In the genomic region with DNA sequence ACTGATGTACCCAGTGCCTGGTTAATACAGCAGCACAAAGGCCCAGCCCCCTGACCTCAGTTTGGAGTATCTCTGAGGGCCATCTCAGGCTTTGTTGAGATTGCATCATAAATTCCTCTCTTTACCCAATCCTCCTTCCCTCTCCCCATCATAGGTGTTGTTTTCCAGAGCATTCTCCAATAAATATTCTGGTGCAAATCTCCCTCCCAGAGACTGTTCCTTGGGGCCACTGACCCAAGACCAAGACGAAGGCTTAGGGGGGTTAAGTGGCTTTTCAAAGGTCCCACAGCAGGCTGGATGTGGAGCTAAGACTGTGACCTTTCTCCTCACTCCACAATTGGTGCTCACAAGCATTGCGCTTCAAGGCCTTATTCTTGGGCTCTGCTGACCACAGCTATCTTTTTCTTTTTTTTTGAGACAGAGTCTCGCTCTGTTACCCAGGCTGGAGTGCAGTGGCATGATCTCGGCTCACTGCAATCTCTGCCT, we compare ENCODE assay signal across 17 cellular contexts.
DNase-seq lines count a peak whose midpoint lies in the region; ATAC-seq and TF ChIP-seq lines count a peak whose summit lies in the region.
"Had no signal": no experiment of that assay in that cellular context is flagged by ENCODE, and none has a peak within 500 bp of the region (broad histone marks: within the 10 kb centered on the region; RNA-seq: fewer than 3 reads in every experiment).

No MANE protein-coding gene starts in this region.

- peak overlapping the region; percentile 11; the same call in 1 of the 2 replicates for H3K9ac ChIP-seq in SU-DHL-6 (ENCODE audit: low read length)
- H3K9ac ChIP-seq: BLaER1, KMS-11, SK-N-SH had no signal

- H3F3A ChIP-seq in SU-DHL-6 (ENCODE audit: insufficient read depth): peaks cover 58% of the 10 kb centered on the region

- H3K27ac ChIP-seq in SU-DHL-6 (ENCODE audit: low read depth, low read length) (peak overlapping the region; percentile 69), left lung (no peak overlapping the region), breast epithelium (no peak overlapping the region)
- H3K27ac ChIP-seq: BLaER1, KMS-11, Peyer's patch had no signal

- peak overlapping the region; percentile 9 for H3K4me2 ChIP-seq in SU-DHL-6 (ENCODE audit: low read depth, low read length, poor library complexity, severe bottlenecking)
- H3K4me2 ChIP-seq: BLaER1, KMS-11, SK-N-SH had no signal

- DNase-seq in SIG-M5 treated with dmso at 0.1 percent for 504 hours (lab: John Stamatoyannopoulos, UW; ENCODE audit: unreplicated experiment) (peak; percentile 70), SIG-M5 (lab: John Stamatoyannopoulos, UW) (no peak), left lung (no peak), breast epithelium (ENCODE audit: low spot score in 2 of 2) (no peak), COLO829 (ENCODE audit: low spot score) (no peak), NK-92 (lab: John Stamatoyannopoulos, UW; ENCODE audit: unreplicated experiment) (no peak)
- no peak for DNase-seq in stimulated activated CD4-positive, alpha-beta T cell treated with anti-CD3 and anti-CD28 coated beads, Interleukin-1b, Interleukin-23, amount 100 ng/mL, for 48 hours
- DNase-seq: DND-41, GOT3, NCI-H187 treated with DMSO at 0.1 percent for 48 hours, NCI-H69, Peyer's patch, SK-N-SH had no signal

- peaks cover 12% of the 10 kb centered on the region; the same call in 1 of the 2 replicates for H3K9me3 ChIP-seq in SU-DHL-6 (ENCODE audit: insufficient read depth, low read length)
- peaks cover 0 to 24% of the 10 kb centered on the region in 2 donors for H3K9me3 ChIP-seq in left lung
- H3K9me3 ChIP-seq in breast epithelium: peaks cover 19 to 20% of the 10 kb centered on the region in 2 donors
- H3K9me3 ChIP-seq: SK-N-SH had no signal

- H3K36me3 ChIP-seq in SU-DHL-6 (ENCODE audit: low read length) (peaks cover 25% of the 10 kb centered on the region), left lung (no peaks in the 10 kb centered on the region), breast epithelium (no peaks in the 10 kb centered on the region)
- H3K36me3 ChIP-seq: BLaER1, Peyer's patch had no signal

- TF ChIP-seq CTCF in SU-DHL-6 (IDR thresholded peaks at IDR 0.05; ENCODE audit: insufficient read depth, low read length, poor library complexity, severe bottlenecking) (no peak), left lung (IDR thresholded peaks at IDR 0.05) (no peak), breast epithelium (IDR thresholded peaks at IDR 0.05) (no peak)

- H3K4me3 ChIP-seq in SU-DHL-6 (ENCODE audit: insufficient read depth, low read length, poor library complexity, severe bottlenecking) (no peak overlapping the region), left lung (no peak overlapping the region), breast epithelium (no peak overlapping the region)
- H3K4me3 ChIP-seq: BLaER1, Peyer's patch had no signal

- H3K79me2 ChIP-seq in SU-DHL-6 (ENCODE audit: insufficient read depth, low read length): peaks cover 21% of the 10 kb centered on the region; the same call in 1 of the 2 replicates

- peak; percentile 74 for ATAC-seq in left lung
- ATAC-seq: Right ventricle myocardium inferior had no signal

- H3K4me1 ChIP-seq in left lung (peaks cover 0 to 16% of the 10 kb centered on the region in 2 donors), breast epithelium (no peaks in the 10 kb centered on the region)
- H3K4me1 ChIP-seq: Peyer's patch had no signal

- no peaks in the 10 kb centered on the region for H3K9me2 ChIP-seq in SU-DHL-6 (replicated peaks; ENCODE audit: insufficient read depth, low read length)
- H3K9me2 ChIP-seq: SK-N-SH had no signal

- H2AFZ ChIP-seq in SU-DHL-6 (ENCODE audit: low read depth, low read length, severe bottlenecking): no peak overlapping the region

- no peak for TF ChIP-seq POLR2A in breast epithelium (IDR thresholded peaks at IDR 0.05)

- no peaks in the 10 kb centered on the region for H3K27me3 ChIP-seq in SU-DHL-6 (ENCODE audit: low read length)
- no peaks in the 10 kb centered on the region for H3K27me3 ChIP-seq in left lung
- H3K27me3 ChIP-seq in breast epithelium: no peaks in the 10 kb centered on the region
- H3K27me3 ChIP-seq: BLaER1, Peyer's patch had no signal

- intact Hi-C loops in left lung (cut with DNase I): no loop called here
- intact Hi-C loops in breast epithelium (cut with DNase I; ENCODE audit: low total_unique reads): no loop called here

- H4K20me1 ChIP-seq in SU-DHL-6 (ENCODE audit: low read depth, low read length): no peaks in the 10 kb centered on the region
- H4K20me1 ChIP-seq: BLaER1 had no signal
